Comparison of ENCODE assay signal across 8 cellular contexts in genomic region chr4:143512978-143513313, GRCh38. TPM values are rescaled to one million over a fixed set of nuclear protein-coding genes. Genes with fewer than 3 reads are reported as not detected.
DNase-seq lines count a peak whose midpoint lies in the region; ATAC-seq and TF ChIP-seq lines count a peak whose summit lies in the region.

No MANE protein-coding gene starts in this region.

- intact Hi-C loops in activated CD8-positive, alpha-beta T cell treated with anti-CD3 and anti-CD28 coated beads for 36 hours (cut with micrococcal nuclease): loop anchor here (2.0 to 10.0 kb wide), 2 partner anchors 154 to 328 kb away; partner anchors contain the start of gene USP38
- intact Hi-C loops in left ventricle myocardium inferior (cut with micrococcal nuclease) (no loop called here), spleen (cut with DNase I; ENCODE audit: low total_unique reads) (no loop called here)

- peaks cover 16% of the 10 kb centered on the region for H3K36me3 Mint-ChIP-seq in T-helper 1 cell treated with Interleukin-12 subunit alpha and Interleukin-12 subunit beta and Interleukin-4 antibody, amounts not matched to agents 30 μg/mL and 1 μg/mL, for 36 hours (ENCODE audit: low read depth)
- peaks cover 24% of the 10 kb centered on the region for H3K36me3 Mint-ChIP-seq in activated CD8-positive, alpha-beta T cell treated with anti-CD3 and anti-CD28 coated beads for 36 hours (ENCODE audit: low read depth)

- H3K9me3 ChIP-seq in left ventricle myocardium inferior (replicated peaks) (peaks cover 5% of the 10 kb centered on the region), spleen (no peaks in the 10 kb centered on the region)

- H3K4me1 Mint-ChIP-seq in T-helper 1 cell treated with Interleukin-12 subunit alpha and Interleukin-12 subunit beta and Interleukin-4 antibody, amounts not matched to agents 30 μg/mL and 1 μg/mL, for 36 hours (ENCODE audit: low read depth): peaks cover 19% of the 10 kb centered on the region
- H3K4me1 Mint-ChIP-seq in activated CD8-positive, alpha-beta T cell treated with anti-CD3 and anti-CD28 coated beads for 36 hours (ENCODE audit: low read depth): peaks cover 24% of the 10 kb centered on the region

- CTCF ChIA-PET in activated CD8-positive, alpha-beta T cell treated with anti-CD3 and anti-CD28 coated beads for 36 hours (lab: Charles Lee): interaction anchor here (2.9 kb wide), 1 partner anchor 46 kb away, joined by 9 read pairs; no protein-coding TSS in a partner anchor

- no peak for DNase-seq in T-helper 1 cell
- peak; percentile 90 for DNase-seq in activated CD8-positive, alpha-beta T cell treated with anti-CD3 and anti-CD28 coated beads for 36 hours
- no peak for DNase-seq in left ventricle myocardium inferior
- no peak for DNase-seq in spleen
- DNase-seq in NCI-H1694 treated with DMSO at 0.1 percent for 48 hours (lab: John Stamatoyannopoulos, UW): no peak
- DNase-seq in NCI-H748 treated with DMSO at 0.1 percent for 48 hours (lab: John Stamatoyannopoulos, UW): no peak

- peaks cover 50% of the 10 kb centered on the region for H3K4me1 ChIP-seq in left ventricle myocardium inferior
- H3K4me1 ChIP-seq in spleen: peaks cover 29 to 47% (median 41%) of the 10 kb centered on the region in 6 donors

- peak overlapping the region; percentile 92 for H3K4me3 ChIP-seq in left ventricle myocardium inferior
- peak overlapping the region; percentile 56 to 88 (median 80) for H3K4me3 ChIP-seq in spleen

- H3K9me3 Mint-ChIP-seq in T-helper 1 cell treated with Interleukin-12 subunit alpha and Interleukin-12 subunit beta and Interleukin-4 antibody, amounts not matched to agents 30 μg/mL and 1 μg/mL, for 36 hours: no peaks in the 10 kb centered on the region
- no peaks in the 10 kb centered on the region for H3K9me3 Mint-ChIP-seq in activated CD8-positive, alpha-beta T cell treated with anti-CD3 and anti-CD28 coated beads for 36 hours

- no peak for TF ChIP-seq CTCF in activated CD8-positive, alpha-beta T cell treated with anti-CD3 and anti-CD28 coated beads for 36 hours (IDR thresholded peaks at IDR 0.05)
- TF ChIP-seq CTCF in left ventricle myocardium inferior (IDR thresholded peaks at IDR 0.05; ENCODE audit: borderline replicate concordance) (no peak), spleen (IDR thresholded peaks at IDR 0.05 in 8 of 11, conservative IDR thresholded peaks at IDR 0.05 in 3 of 11) (no peak)

- H3K27me3 ChIP-seq in left ventricle myocardium inferior (ENCODE audit: low read depth) (no peaks in the 10 kb centered on the region), spleen (replicated peaks in 1 of 7) (no peaks in the 10 kb centered on the region)

- peaks cover 19% of the 10 kb centered on the region for H3K27me3 Mint-ChIP-seq in T-helper 1 cell treated with Interleukin-12 subunit alpha and Interleukin-12 subunit beta and Interleukin-4 antibody, amounts not matched to agents 30 μg/mL and 1 μg/mL, for 36 hours (ENCODE audit: low read depth)
- no peaks in the 10 kb centered on the region for H3K27me3 Mint-ChIP-seq in activated CD8-positive, alpha-beta T cell treated with anti-CD3 and anti-CD28 coated beads for 36 hours

- POLR2A ChIA-PET in activated CD8-positive, alpha-beta T cell treated with anti-CD3 and anti-CD28 coated beads for 36 hours (lab: Charles Lee): interaction anchor here (0.6 to 2.3 kb wide), 4 partner anchors 10 to 329 kb away, joined by 3 to 6 read pairs (median 6); partner anchors contain the start of gene USP38

- ATAC-seq in HG03103 (IDR thresholded peaks at IDR 0.05; ENCODE audit: low read depth, unreplicated experiment): peak; percentile 31
- ATAC-seq in activated CD8-positive, alpha-beta T cell treated with anti-CD3 and anti-CD28 coated beads for 36 hours: peak; percentile 41

- H3K27ac ChIP-seq in left ventricle myocardium inferior (replicated peaks) (peak overlapping the region; percentile 98), spleen (peak overlapping the region; percentile 92 to 99 (median 98))

- H3K4me3 Mint-ChIP-seq in T-helper 1 cell treated with Interleukin-12 subunit alpha and Interleukin-12 subunit beta and Interleukin-4 antibody, amounts not matched to agents 30 μg/mL and 1 μg/mL, for 36 hours: peak overlapping the region; percentile 96
- H3K4me3 Mint-ChIP-seq in activated CD8-positive, alpha-beta T cell treated with anti-CD3 and anti-CD28 coated beads for 36 hours: peak overlapping the region; percentile 95

- peak overlapping the region; percentile 97 for H3K27ac Mint-ChIP-seq in T-helper 1 cell treated with Interleukin-12 subunit alpha and Interleukin-12 subunit beta and Interleukin-4 antibody, amounts not matched to agents 30 μg/mL and 1 μg/mL, for 36 hours
- H3K27ac Mint-ChIP-seq in activated CD8-positive, alpha-beta T cell treated with anti-CD3 and anti-CD28 coated beads for 36 hours: peak overlapping the region; percentile 93

- H3K36me3 ChIP-seq in left ventricle myocardium inferior (peaks cover 9% of the 10 kb centered on the region), spleen (peaks cover 0 to 10% (median 7%) of the 10 kb centered on the region in 6 donors)

- peak in 1 of 3 donors; percentile 85 for TF ChIP-seq POLR2A in spleen (IDR thresholded peaks at IDR 0.05)

- WGBS in spleen, 5 donors: 0 to 1% (median 0%) methylated on average over 18 of the region's 18 CpGs

RNA-seq across cellular contexts. Expression of gene SMARCA5, which starts 0.6 kb away (rescaled TPM):
- 10 to 100 TPM; 61.2 to 62.1 TPM for total RNA-seq in activated CD8-positive, alpha-beta T cell treated with anti-CD3 and anti-CD28 coated beads for 36 hours
- total RNA-seq in left ventricle myocardium inferior (36.0 TPM), spleen (10 to 100 TPM; 41.8 to 47.7 (median 43.6) TPM)
- 10 to 100 TPM; 10.6 to 17.7 (median 15.2) TPM for polyA plus RNA-seq in spleen
